ENCODE assay signal across 18 cellular contexts in genomic region chr2:161436411-161436810, GRCh38. TPM values are rescaled to one million over a fixed set of nuclear protein-coding genes. Genes with fewer than 3 reads are reported as not detected.
DNase-seq lines count a peak whose midpoint lies in the region; ATAC-seq, FAIRE-seq and TF ChIP-seq lines count a peak whose summit lies in the region.
"Had no signal": no experiment of that assay in that cellular context is flagged by ENCODE, and none has a peak within 500 bp of the region (broad histone marks: within the 10 kb centered on the region; RNA-seq: fewer than 3 reads in every experiment).

No MANE protein-coding gene starts in this region.

- H3K4me3 ChIP-seq in AG10803 (ENCODE audit: low read length) (no peak overlapping the region), IMR-90 (ENCODE audit: insufficient read depth, low read depth, low read length) (no peak overlapping the region), bronchial epithelial cell (ENCODE audit: low read depth, low read length) (no peak overlapping the region), lower lobe of right lung (no peak overlapping the region)
- H3K4me3 ChIP-seq: adrenal gland, colonic mucosa, psoas muscle had no signal

- no peaks in the 10 kb centered on the region for H3K36me3 Mint-ChIP-seq in stimulated activated memory B cell treated with anti-CD40 and anti-IgM and Interleukin-4, amounts not matched to agents 10 μg/mL and 1 μg/mL and 100 μg/mL, for 72 hours
- no peaks in the 10 kb centered on the region for H3K36me3 Mint-ChIP-seq in endothelial cell (ENCODE audit: low read depth, unreplicated experiment)
- H3K36me3 Mint-ChIP-seq: naive thymus-derived CD8-positive, alpha-beta T cell had no signal

- H3K9me1 ChIP-seq in IMR-90 (ENCODE audit: insufficient read depth, low read length) = no peaks in the 10 kb centered on the region

- no peak for FAIRE-seq in bronchial epithelial cell (lab: Jason Lieb, UNC)

- H2BK15ac ChIP-seq in IMR-90 (ENCODE audit: low read depth, low read length) = no peak overlapping the region

- H3K4me1 Mint-ChIP-seq in stimulated activated memory B cell treated with anti-CD40 and anti-IgM and Interleukin-4, amounts not matched to agents 10 μg/mL and 1 μg/mL and 100 μg/mL, for 72 hours = no peaks in the 10 kb centered on the region
- H3K4me1 Mint-ChIP-seq in endothelial cell (ENCODE audit: unreplicated experiment) = peaks cover 8% of the 10 kb centered on the region
- H3K4me1 Mint-ChIP-seq: activated CD4-positive, alpha-beta memory T cell treated with anti-CD3 and anti-CD28 coated beads, Interleukin-2, amount 10 ng/mL, durations not matched to agents 7 days and 5 days; naive thymus-derived CD8-positive, alpha-beta T cell had no signal

- H3K27me3 ChIP-seq in IMR-90 (ENCODE audit: control insufficient read depth, insufficient read depth, low read length) = peaks cover 19% of the 10 kb centered on the region
- H3K27me3 ChIP-seq in bronchial epithelial cell (ENCODE audit: control insufficient read depth, insufficient read depth, low read length) = peaks cover 5% of the 10 kb centered on the region
- peaks cover 14% of the 10 kb centered on the region for H3K27me3 ChIP-seq in lower lobe of right lung (ENCODE audit: low read depth)
- H3K27me3 ChIP-seq: colonic mucosa had no signal

- H3K18ac ChIP-seq in IMR-90 (ENCODE audit: low read depth, low read length) = no peak overlapping the region

- CTCF ChIA-PET in IMR-90 (lab: Yijun Ruan, JAX) = no interaction called here

- no peak overlapping the region for H4K5ac ChIP-seq in IMR-90 (ENCODE audit: low read depth, low read length)

- H2AFZ ChIP-seq in IMR-90 (replicated peaks; ENCODE audit: low read length, poor library complexity) = no peak overlapping the region

- in situ Hi-C loops in IMR-90 (cut with MboI; ENCODE audit: low sequenced_read_pairs) = no loop called here

- H3K9me3 Mint-ChIP-seq in stimulated activated memory B cell treated with anti-CD40 and anti-IgM and Interleukin-4, amounts not matched to agents 10 μg/mL and 1 μg/mL and 100 μg/mL, for 72 hours = no peaks in the 10 kb centered on the region
- H3K9me3 Mint-ChIP-seq in endothelial cell (ENCODE audit: unreplicated experiment) = no peaks in the 10 kb centered on the region
- H3K9me3 Mint-ChIP-seq: activated CD4-positive, alpha-beta memory T cell treated with anti-CD3 and anti-CD28 coated beads, Interleukin-2, amount 10 ng/mL, durations not matched to agents 7 days and 5 days had no signal

- no peaks in the 10 kb centered on the region for H4K20me1 ChIP-seq in IMR-90 (ENCODE audit: insufficient read depth, low read length)

- H3K14ac ChIP-seq in IMR-90 (replicated peaks; ENCODE audit: low read depth, low read length) = no peak overlapping the region

- H2AK5ac ChIP-seq in IMR-90 (ENCODE audit: low read depth, low read length) = no peak overlapping the region

- no peak for TF ChIP-seq CTCF in AG10803 (conservative IDR thresholded peaks at IDR 0.05; ENCODE audit: low read length)
- TF ChIP-seq CTCF in IMR-90 (conservative IDR thresholded peaks at IDR 0.05; ENCODE audit: low read depth, low read length) = no peak
- TF ChIP-seq CTCF in bronchial epithelial cell (IDR thresholded peaks at IDR 0.05; ENCODE audit: insufficient read depth, low read length, severe bottlenecking) = no peak
- TF ChIP-seq CTCF in lower lobe of right lung (IDR thresholded peaks at IDR 0.05) = no peak
- no peak for TF ChIP-seq CTCF in endothelial cell (IDR thresholded peaks at IDR 0.05; ENCODE audit: unreplicated experiment)

- no peak overlapping the region for H4K8ac ChIP-seq in IMR-90 (ENCODE audit: low read depth in 2 of 2, low read length in 2 of 2)

- H3K36me3 ChIP-seq in IMR-90 (ENCODE audit: control insufficient read depth, insufficient read depth, low read length) (no peaks in the 10 kb centered on the region), bronchial epithelial cell (ENCODE audit: control insufficient read depth, insufficient read depth, low read length) (no peaks in the 10 kb centered on the region), lower lobe of right lung (no peaks in the 10 kb centered on the region)
- H3K36me3 ChIP-seq: adrenal gland, colonic mucosa had no signal

- no peaks in the 10 kb centered on the region for H3K79me1 ChIP-seq in IMR-90 (ENCODE audit: low read depth in 1 of 2, low read length in 2 of 2)

- no peak overlapping the region for H2BK120ac ChIP-seq in IMR-90 (ENCODE audit: low read depth, low read length)

- dilution Hi-C loops in IMR-90 (cut with HindIII; ENCODE audit: low sequenced_read_pairs, unreplicated experiment) = no loop called here

- H3K9me3 ChIP-seq in IMR-90 (ENCODE audit: control insufficient read depth, insufficient read depth, low read length) (no peaks in the 10 kb centered on the region), lower lobe of right lung (no peaks in the 10 kb centered on the region)
- H3K9me3 ChIP-seq: adrenal gland, colonic mucosa had no signal

- no peak overlapping the region for H3K23ac ChIP-seq in IMR-90 (ENCODE audit: low read depth, low read length)

- H2AK9ac ChIP-seq in IMR-90 (replicated peaks; ENCODE audit: low read depth, low read length, poor library complexity) = no peak overlapping the region

- H3K9ac ChIP-seq in IMR-90 (ENCODE audit: low read depth, low read length) = no peak overlapping the region

- no peak overlapping the region for H3K4me3 Mint-ChIP-seq in stimulated activated memory B cell treated with anti-CD40 and anti-IgM and Interleukin-4, amounts not matched to agents 10 μg/mL and 1 μg/mL and 100 μg/mL, for 72 hours
- H3K4me3 Mint-ChIP-seq in endothelial cell (ENCODE audit: unreplicated experiment) = no peak overlapping the region
- H3K4me3 Mint-ChIP-seq: activated CD4-positive, alpha-beta memory T cell treated with anti-CD3 and anti-CD28 coated beads, Interleukin-2, amount 10 ng/mL, durations not matched to agents 7 days and 5 days; naive thymus-derived CD8-positive, alpha-beta T cell had no signal

- intact Hi-C loops in IMR-90 (cut with micrococcal nuclease) (no loop called here), lower lobe of right lung (cut with DNase I) (no loop called here)

- peak; percentile 81; the same call in 1 of the 2 replicates for ATAC-seq in IMR-90 (ENCODE audit: low read depth)
- no peak for ATAC-seq in stimulated activated memory B cell treated with anti-CD40 and anti-IgM and Interleukin-4, amounts not matched to agents 10 μg/mL and 1 μg/mL and 100 μg/mL, for 72 hours
- no peak for ATAC-seq in lower lobe of right lung
- ATAC-seq: naive thymus-derived CD8-positive, alpha-beta T cell; psoas muscle had no signal

- no TSS peak for BruUV-seq in IMR-90 (replicated peaks; lab: Mats Ljungman, UMichigan)

- H2BK5ac ChIP-seq in IMR-90 (ENCODE audit: low read depth, low read length, poor library complexity, severe bottlenecking) = no peak overlapping the region

- H3K56ac ChIP-seq in IMR-90 (ENCODE audit: extremely low read depth, insufficient read depth, low read length) = no peak overlapping the region

- H4K91ac ChIP-seq in IMR-90 (ENCODE audit: insufficient read depth, low read depth, low read length) = no peak overlapping the region

- no CpG with 5 or more reads among the region's 3 CpGs for WGBS in IMR-90 (ENCODE audit: extremely low coverage in 2 of 2, insufficient read length in 1 of 2), 2 experiments

- H3K4ac ChIP-seq in IMR-90 (ENCODE audit: low read depth, low read length) = no peak overlapping the region

- H3K27ac ChIP-seq in IMR-90 (ENCODE audit: insufficient read depth, low read length) = no peak overlapping the region
- no peak overlapping the region for H3K27ac ChIP-seq in lower lobe of right lung
- H3K27ac ChIP-seq: adrenal gland, colonic mucosa, HL-60, psoas muscle had no signal

- TF ChIP-seq RAD21 in IMR-90 (IDR thresholded peaks at IDR 0.05; ENCODE audit: low read length) = no peak

- POLR2A ChIA-PET in IMR-90 (lab: Charles Lee; ENCODE audit: unreplicated experiment) = no interaction called here

- no peak for TF ChIP-seq POLR2A in IMR-90 (IDR thresholded peaks at IDR 0.05; ENCODE audit: low read depth, low read length)

- no peak overlapping the region for H2BK20ac ChIP-seq in IMR-90 (ENCODE audit: low read depth, low read length)

- no peak overlapping the region for H3K27ac Mint-ChIP-seq in stimulated activated memory B cell treated with anti-CD40 and anti-IgM and Interleukin-4, amounts not matched to agents 10 μg/mL and 1 μg/mL and 100 μg/mL, for 72 hours
- H3K27ac Mint-ChIP-seq in endothelial cell (ENCODE audit: unreplicated experiment) = no peak overlapping the region
- H3K27ac Mint-ChIP-seq: activated CD4-positive, alpha-beta memory T cell treated with anti-CD3 and anti-CD28 coated beads, Interleukin-2, amount 10 ng/mL, durations not matched to agents 7 days and 5 days; naive thymus-derived CD8-positive, alpha-beta T cell had no signal

- DNase-seq in AG10803 (ENCODE audit: low read depth) (peak; percentile 89), IMR-90 (peak; percentile 93), bronchial epithelial cell (ENCODE audit: low read depth) (peak; percentile 93), kidney tubule cell (ENCODE audit: low spot score) (peak; percentile 79), NCI-H2227 (lab: John Stamatoyannopoulos, UW; ENCODE audit: unreplicated experiment) (no peak), lower lobe of right lung (no peak), endothelial cell (ENCODE audit: low spot score) (no peak)
- DNase-seq: activated CD4-positive, alpha-beta memory T cell treated with anti-CD3 and anti-CD28 coated beads, Interleukin-2, amount 10 ng/mL, durations not matched to agents 7 days and 5 days; adrenal gland; C1 segment of cervical spinal cord; colonic mucosa; DMS153; naive thymus-derived CD8-positive, alpha-beta T cell; NCI-H446; psoas muscle had no signal

- no peak overlapping the region for H3K4me2 ChIP-seq in IMR-90 (ENCODE audit: low read depth, low read length)

- H3K4me1 ChIP-seq in IMR-90 (ENCODE audit: control insufficient read depth, insufficient read depth, low read length) (no peaks in the 10 kb centered on the region), lower lobe of right lung (no peaks in the 10 kb centered on the region)
- H3K4me1 ChIP-seq: adrenal gland, colonic mucosa, psoas muscle had no signal

- H3K27me3 Mint-ChIP-seq in stimulated activated memory B cell treated with anti-CD40 and anti-IgM and Interleukin-4, amounts not matched to agents 10 μg/mL and 1 μg/mL and 100 μg/mL, for 72 hours = peaks cover 43% of the 10 kb centered on the region
- H3K27me3 Mint-ChIP-seq in endothelial cell (ENCODE audit: unreplicated experiment) = peaks cover 3% of the 10 kb centered on the region

RNA-seq across cellular contexts. Expression of gene TBR1, which starts 20.3 kb away (rescaled TPM):
- not detected in 2 replicates for total RNA-seq in IMR-90 (2012; rRNA removed)
- polyA plus RNA-seq in IMR-90 (2012; rRNA removed) = 0.06 TPM in 1 of 2 replicates, not detected in the other
- polyA plus RNA-seq in IMR-90 (2012; cell fraction: cytosol; rRNA removed) = 0.02 TPM in 1 of 2 replicates, not detected in the other
- polyA plus RNA-seq in IMR-90 (2012; cell fraction: nucleus; rRNA removed; ENCODE audit: low replicate concordance) = 0.11 and 0.35 TPM in 2 replicates
- total RNA-seq in bronchial epithelial cell = under 0.01 TPM in 2 replicates
- total RNA-seq in lower lobe of right lung = not detected
- total RNA-seq in endothelial cell (ENCODE audit: unreplicated experiment) = 0.08 TPM
- total RNA-seq: activated CD4-positive, alpha-beta memory T cell treated with anti-CD3 and anti-CD28 coated beads, Interleukin-2, amount 10 ng/mL, durations not matched to agents 7 days and 5 days; colonic mucosa; naive thymus-derived CD8-positive, alpha-beta T cell; psoas muscle had no signal
- polyA plus RNA-seq: adrenal gland; liver; naive thymus-derived CD8-positive, alpha-beta T cell had no signal

Comparison
In these comparisons a context has a peak if more than half of its experiments do, and no peak if none do; other contexts are left out.
1. DNase-seq: peak in AG10803 (single experiment), IMR-90 (single experiment), bronchial epithelial cell (single experiment) and kidney tubule cell (single experiment); none in NCI-H2227 (single experiment), lower lobe of right lung (single experiment) and endothelial cell (single experiment).